In the genomic region with DNA sequence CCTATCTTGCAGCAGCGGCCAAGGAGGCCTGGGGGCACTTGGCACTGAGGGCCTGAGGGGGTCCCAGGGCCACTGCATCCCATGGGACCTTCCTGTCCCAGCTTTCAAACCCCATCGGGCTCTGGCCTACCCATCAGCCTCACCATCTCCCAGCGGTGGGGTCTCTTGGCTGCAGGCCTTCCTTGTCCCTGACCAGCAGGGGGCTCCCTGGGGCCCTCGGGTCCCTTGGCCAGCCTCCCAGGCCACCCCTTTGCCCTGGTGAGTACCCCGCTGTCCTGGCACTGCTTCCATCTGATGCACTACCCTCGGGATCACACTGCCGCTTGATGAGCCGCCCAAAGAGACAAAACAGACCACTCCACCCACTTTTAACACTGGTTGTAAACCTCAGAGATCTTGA, we compare ENCODE assay signal across 8 cellular contexts. TPM values are rescaled to one million over a fixed set of nuclear protein-coding genes. Genes with fewer than 3 reads are reported as not detected.
A peak's percentile ranks its signal among the peaks of the same experiment; 100 is the strongest.
DNase-seq lines count a peak whose midpoint lies in the region; ATAC-seq and TF ChIP-seq lines count a peak whose summit lies in the region.

No MANE protein-coding gene starts in this region.

- TF ChIP-seq RAD21 in IMR-90 (IDR thresholded peaks at IDR 0.05; ENCODE audit: low read length) (peak; percentile 41), liver (IDR thresholded peaks at IDR 0.05) (peak in 1 of 2 donors; percentile 56)

- DNase-seq in IMR-90 (no peak), DMS79 (lab: John Stamatoyannopoulos, UW) (no peak), G401 (ENCODE audit: low spot score) (no peak), NCI-H1105 treated with DMSO at 0.1 percent for 48 hours (lab: John Stamatoyannopoulos, UW) (no peak), NCI-H2081 treated with DMSO at 0.1 percent for 48 hours (lab: John Stamatoyannopoulos, UW) (no peak)
- peak; percentile 62 to 67 for DNase-seq in activated T-cell treated with anti-CD3 and anti-CD28 coated beads, Interleukin-2, amount 50 U/mL, for 48 hours

- dilution Hi-C loops in IMR-90 (cut with HindIII; ENCODE audit: low sequenced_read_pairs, unreplicated experiment), result no loop called here

- H4K8ac ChIP-seq in IMR-90 (ENCODE audit: low read depth in 2 of 2, low read length in 2 of 2), result no peak overlapping the region

- intact Hi-C loops in IMR-90 (cut with micrococcal nuclease), result no loop called here

- H3K4ac ChIP-seq in IMR-90 (ENCODE audit: low read depth, low read length), result no peak overlapping the region

- CTCF ChIA-PET in IMR-90 (lab: Yijun Ruan, JAX), result interaction anchor here (0.6 kb wide), 1 partner anchor 81 kb away, joined by 3 read pairs; no protein-coding TSS in a partner anchor

- peak; percentile 85 for TF ChIP-seq CTCF in DOHH2 (IDR thresholded peaks at IDR 0.05; ENCODE audit: low read depth, low read length, poor library complexity, severe bottlenecking)
- peak; percentile 40 for TF ChIP-seq CTCF in IMR-90 (conservative IDR thresholded peaks at IDR 0.05; ENCODE audit: low read depth, low read length)
- peak; percentile 16 for TF ChIP-seq CTCF in liver (IDR thresholded peaks at IDR 0.05; ENCODE audit: low read depth, low read length, missing input control)

- POLR2A ChIA-PET in IMR-90 (lab: Charles Lee; ENCODE audit: unreplicated experiment), result no interaction called here

- no peaks in the 10 kb centered on the region for H3K79me2 ChIP-seq in DOHH2 (ENCODE audit: control insufficient read depth, low read length)

- no peak overlapping the region for H3K56ac ChIP-seq in IMR-90 (ENCODE audit: extremely low read depth, insufficient read depth, low read length)

- H2BK120ac ChIP-seq in IMR-90 (ENCODE audit: low read depth, low read length), result no peak overlapping the region

- H3K79me1 ChIP-seq in IMR-90 (ENCODE audit: low read depth in 1 of 2, low read length in 2 of 2), result no peaks in the 10 kb centered on the region

- H3K18ac ChIP-seq in IMR-90 (ENCODE audit: low read depth, low read length), result no peak overlapping the region

- no peak for TF ChIP-seq POLR2A in IMR-90 (IDR thresholded peaks at IDR 0.05; ENCODE audit: low read depth, low read length)

- BruUV-seq in IMR-90 (replicated peaks; lab: Mats Ljungman, UMichigan), result no TSS peak

- H3K9me1 ChIP-seq in IMR-90 (ENCODE audit: insufficient read depth, low read length), result peaks cover 5% of the 10 kb centered on the region

- H3K9me2 ChIP-seq in DOHH2 (replicated peaks; ENCODE audit: control insufficient read depth, low read length), result no peaks in the 10 kb centered on the region

- H3F3A ChIP-seq in DOHH2 (ENCODE audit: control insufficient read depth, insufficient read depth), result no peaks in the 10 kb centered on the region

- no peak overlapping the region for H3K9ac ChIP-seq in IMR-90 (ENCODE audit: low read depth, low read length)
- H3K9ac ChIP-seq in liver (ENCODE audit: low read depth in 1 of 2, low read length in 2 of 2), result no peak overlapping the region

- H3K23ac ChIP-seq in IMR-90 (ENCODE audit: low read depth, low read length), result no peak overlapping the region

- no peak overlapping the region for H3K4me2 ChIP-seq in DOHH2 (ENCODE audit: low read length)
- no peak overlapping the region for H3K4me2 ChIP-seq in IMR-90 (ENCODE audit: low read depth, low read length)

- no peaks in the 10 kb centered on the region for H4K20me1 ChIP-seq in DOHH2 (ENCODE audit: control insufficient read depth, insufficient read depth, low read depth, low read length)
- H4K20me1 ChIP-seq in IMR-90 (ENCODE audit: insufficient read depth, low read length), result no peaks in the 10 kb centered on the region

- H2BK15ac ChIP-seq in IMR-90 (ENCODE audit: low read depth, low read length), result no peak overlapping the region

- in situ Hi-C loops in IMR-90 (cut with MboI; ENCODE audit: low sequenced_read_pairs) (loop anchor here (5.0 to 10.0 kb wide), 2 partner anchors 233 to 321 kb away; no protein-coding TSS in a partner anchor), G401 (cut with HindIII; ENCODE audit: low sequenced_read_pairs) (no loop called here)

- H3K9me3 ChIP-seq in DOHH2 (ENCODE audit: control insufficient read depth, insufficient read depth, low read length), result no peaks in the 10 kb centered on the region
- H3K9me3 ChIP-seq in IMR-90 (ENCODE audit: control insufficient read depth, insufficient read depth, low read length), result no peaks in the 10 kb centered on the region
- no peaks in the 10 kb centered on the region for H3K9me3 ChIP-seq in liver (ENCODE audit: control insufficient read depth in 4 of 4, low read length in 3 of 4)

- no peak overlapping the region for H2BK20ac ChIP-seq in IMR-90 (ENCODE audit: low read depth, low read length)

- WGBS in IMR-90 (ENCODE audit: extremely low coverage in 2 of 2, insufficient read length in 1 of 2), 2 experiments, result 75% methylated on average over 5 of the region's 8 CpGs; no CpG with 5 or more reads in 1 of the 2 experiments
- 57% methylated on average over 8 of the region's 8 CpGs for WGBS in liver

- H2AFZ ChIP-seq in IMR-90 (replicated peaks; ENCODE audit: low read length, poor library complexity), result no peak overlapping the region

- H3K4me3 ChIP-seq in DOHH2 (ENCODE audit: low read length), result no peak overlapping the region
- H3K4me3 ChIP-seq in IMR-90 (ENCODE audit: insufficient read depth, low read depth, low read length), result no peak overlapping the region
- no peak overlapping the region for H3K4me3 ChIP-seq in liver (ENCODE audit: low read depth in 1 of 3, low read length in 3 of 3)

- H4K5ac ChIP-seq in IMR-90 (ENCODE audit: low read depth, low read length), result no peak overlapping the region

- no peak overlapping the region for H2AK9ac ChIP-seq in IMR-90 (replicated peaks; ENCODE audit: low read depth, low read length, poor library complexity)

- no peak overlapping the region for H2BK5ac ChIP-seq in IMR-90 (ENCODE audit: low read depth, low read length, poor library complexity, severe bottlenecking)

- no peaks in the 10 kb centered on the region for H3K27me3 ChIP-seq in DOHH2 (ENCODE audit: control insufficient read depth, low read length)
- peaks cover 4% of the 10 kb centered on the region; the same call in 1 of the 2 replicates for H3K27me3 ChIP-seq in IMR-90 (ENCODE audit: control insufficient read depth, insufficient read depth, low read length)
- no peaks in the 10 kb centered on the region for H3K27me3 ChIP-seq in liver (ENCODE audit: control insufficient read depth in 4 of 4, insufficient read depth in 4 of 4, low read length in 3 of 4)

- H3K36me3 ChIP-seq in DOHH2 (ENCODE audit: control insufficient read depth, low read length) (no peaks in the 10 kb centered on the region), IMR-90 (ENCODE audit: control insufficient read depth, insufficient read depth, low read length) (no peaks in the 10 kb centered on the region), liver (ENCODE audit: control insufficient read depth in 4 of 4, insufficient read depth in 3 of 4, low read depth in 1 of 4, low read length in 3 of 4) (no peaks in the 10 kb centered on the region)

- H2AK5ac ChIP-seq in IMR-90 (ENCODE audit: low read depth, low read length), result no peak overlapping the region

- H3K14ac ChIP-seq in IMR-90 (replicated peaks; ENCODE audit: low read depth, low read length), result no peak overlapping the region

- no peak for ATAC-seq in IMR-90 (ENCODE audit: low read depth)

- H3K4me1 ChIP-seq in DOHH2 (ENCODE audit: control insufficient read depth, low read length) (peaks cover 13% of the 10 kb centered on the region), IMR-90 (ENCODE audit: control insufficient read depth, insufficient read depth, low read length) (no peaks in the 10 kb centered on the region), liver (ENCODE audit: control insufficient read depth in 4 of 4, insufficient read depth in 4 of 4, low read length in 3 of 4) (peaks cover 0 to 4% (median 0%) of the 10 kb centered on the region in 4 donors)

- no peak overlapping the region for H4K91ac ChIP-seq in IMR-90 (ENCODE audit: insufficient read depth, low read depth, low read length)

- H3K27ac ChIP-seq in DOHH2 (ENCODE audit: low read depth, low read length) (no peak overlapping the region), IMR-90 (ENCODE audit: insufficient read depth, low read length) (no peak overlapping the region), liver (ENCODE audit: low read depth in 1 of 2, low read length in 2 of 2) (no peak overlapping the region)

TF ChIP-seq in IMR-90, 13 proteins besides CTCF, POLR2A, EP300 and RAD21:
- TF ChIP-seq SMC3 (IDR thresholded peaks at IDR 0.05; ENCODE audit: low read depth, low read length), result peak; percentile 48
- TF ChIP-seq MAZ (IDR thresholded peaks at IDR 0.05; ENCODE audit: borderline replicate concordance, low read depth, low read length), result no peak

TF ChIP-seq in liver, 16 proteins besides CTCF, POLR2A, EP300 and RAD21:
- TF ChIP-seq YY1 (IDR thresholded peaks at IDR 0.05), result no peak
- TF ChIP-seq, protein P1, sequence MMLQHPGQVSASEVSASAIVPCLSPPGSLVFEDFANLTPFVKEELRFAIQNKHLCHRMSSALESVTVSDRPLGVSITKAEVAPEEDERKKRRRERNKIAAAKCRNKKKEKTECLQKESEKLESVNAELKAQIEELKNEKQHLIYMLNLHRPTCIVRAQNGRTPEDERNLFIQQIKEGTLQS (IDR thresholded peaks at IDR 0.05), result no peak
- TF ChIP-seq FOXA2 (IDR thresholded peaks at IDR 0.05), result no peak
- no peak for TF ChIP-seq HNF4A (conservative IDR thresholded peaks at IDR 0.05)
- no peak for TF ChIP-seq TAF1 (conservative IDR thresholded peaks at IDR 0.05)
- no peak for TF ChIP-seq JUND (IDR thresholded peaks at IDR 0.05)
- no peak for TF ChIP-seq GABPA (IDR thresholded peaks at IDR 0.05 in 1 of 2, conservative IDR thresholded peaks at IDR 0.05 in 1 of 2)

RNA-seq across cellular contexts. Expression of gene YKT6, which starts 43.5 kb away (rescaled TPM):
- total RNA-seq in IMR-90 (2012; rRNA removed) (98.6 and 120 TPM in 2 replicates), liver (10 to 100 TPM; 21.8 to 22.0 TPM)
- polyA plus RNA-seq in IMR-90 (2012; rRNA removed) (110 and 115 TPM in 2 replicates), liver (10 to 100 TPM in 1 of 2 donors, 1 to 10 TPM in 1; 8.1 to 20.3 TPM)
- 108 and 137 TPM in 2 replicates for polyA plus RNA-seq in IMR-90 (2012; cell fraction: cytosol; rRNA removed)
- polyA plus RNA-seq in IMR-90 (2012; cell fraction: nucleus; rRNA removed; ENCODE audit: low replicate concordance), result 79.7 and 108 TPM in 2 replicates
- 93.8 and 96.2 TPM in 2 replicates for total RNA-seq in G401 (2014; rRNA removed; shearing (Covaris generic))

RNA-seq across cellular contexts. Expression of gene GCK, which starts 55.0 kb away (rescaled TPM):
- total RNA-seq in IMR-90 (2012; rRNA removed) (0.18 and 0.28 TPM in 2 replicates), liver (under 1 TPM; 0.09 to 0.67 TPM)
- polyA plus RNA-seq in IMR-90 (2012; rRNA removed) (0.07 and 0.14 TPM in 2 replicates), liver (10 to 100 TPM in 1 of 2 donors, under 1 TPM in 1; 0.22 to 12.7 TPM)
- 0.36 and 0.54 TPM in 2 replicates for polyA plus RNA-seq in IMR-90 (2012; cell fraction: cytosol; rRNA removed)
- polyA plus RNA-seq in IMR-90 (2012; cell fraction: nucleus; rRNA removed; ENCODE audit: low replicate concordance), result 0.05 and 0.21 TPM in 2 replicates
- total RNA-seq in G401 (2014; rRNA removed; shearing (Covaris generic)), result not detected in 2 replicates

Comparison
In these comparisons a context has a peak if more than half of its experiments do, and no peak if none do; other contexts are left out.
1. CTCF ChIP-seq: peak in every context shown above with its lines; median percentile 85 in DOHH2; 40 in IMR-90; 16 in liver.
2. DNase-seq: peak in activated T-cell treated with anti-CD3 and anti-CD28 coated beads, Interleukin-2, amount 50 U/mL, for 48 hours (2 of 2); none in IMR-90 (single experiment), DMS79 (single experiment), G401 (single experiment), NCI-H1105 treated with DMSO at 0.1 percent for 48 hours (single experiment) and NCI-H2081 treated with DMSO at 0.1 percent for 48 hours (single experiment).